Comparison of ENCODE assay signal across 12 cellular contexts in the genomic region with DNA sequence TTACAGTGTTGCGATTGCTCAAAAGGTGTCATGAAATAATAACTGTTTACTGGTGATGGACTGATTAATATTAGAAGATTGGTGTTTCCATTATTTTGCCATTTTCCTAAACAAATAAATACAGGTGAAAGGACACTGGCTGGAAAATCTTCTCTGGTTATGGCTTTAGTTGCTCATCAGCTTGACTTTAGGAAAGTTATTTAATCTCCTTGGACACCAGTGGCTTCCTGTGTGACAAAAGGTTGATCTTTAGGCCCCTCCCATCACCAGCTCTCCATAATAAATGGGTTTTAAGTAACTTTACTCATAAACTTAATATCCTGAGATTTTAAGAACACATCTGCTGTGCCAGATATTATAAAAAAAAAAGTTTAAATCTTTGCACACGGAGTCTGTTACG. TPM values are rescaled to one million over a fixed set of nuclear protein-coding genes. Genes with fewer than 3 reads are reported as not detected.
A peak's percentile ranks its signal among the peaks of the same experiment; 100 is the strongest.
DNase-seq lines count a peak whose midpoint lies in the region; ATAC-seq and TF ChIP-seq lines count a peak whose summit lies in the region.
"Had no signal": no experiment of that assay in that cellular context is flagged by ENCODE, and none has a peak within 500 bp of the region (broad histone marks: within the 10 kb centered on the region; RNA-seq: fewer than 3 reads in every experiment).

No MANE protein-coding gene starts in this region.

- no peaks in the 10 kb centered on the region for H3K27me3 Mint-ChIP-seq in Calu3 (ENCODE audit: unreplicated experiment)

- peaks cover 9% of the 10 kb centered on the region for H3K36me3 Mint-ChIP-seq in Calu3 (ENCODE audit: insufficient read depth, unreplicated experiment)

- H3K4me3 Mint-ChIP-seq in Calu3 (ENCODE audit: low read depth, unreplicated experiment) = peak overlapping the region; percentile 73
- H3K4me3 Mint-ChIP-seq: activated B cell treated with CpG ODN at 0.5 μM for 24 hours had no signal

- H3K27me3 ChIP-seq in WERI-Rb-1 (ENCODE audit: insufficient read depth, low read depth, severe bottlenecking) (no peaks in the 10 kb centered on the region), iPS-18a (ENCODE audit: control insufficient read depth, insufficient read depth, low read length) (peaks cover 15% of the 10 kb centered on the region), rectal smooth muscle tissue (ENCODE audit: control insufficient read depth, insufficient read depth, low read length) (no peaks in the 10 kb centered on the region)

- TF ChIP-seq CTCF in Calu3 (IDR thresholded peaks at IDR 0.05; ENCODE audit: unreplicated experiment) (no peak), WERI-Rb-1 (IDR thresholded peaks at IDR 0.05; ENCODE audit: low read depth, low read length) (no peak), mucosa of descending colon (IDR thresholded peaks at IDR 0.05) (no peak)

- H3K36me3 ChIP-seq in WERI-Rb-1 (no peaks in the 10 kb centered on the region), iPS-18a (ENCODE audit: control insufficient read depth, low read depth, low read length) (no peaks in the 10 kb centered on the region), rectal smooth muscle tissue (ENCODE audit: control insufficient read depth, insufficient read depth, low read length) (no peaks in the 10 kb centered on the region), mucosa of descending colon (ENCODE audit: low read depth) (no peaks in the 10 kb centered on the region)

- CTCF ChIA-PET in Calu3 (lab: Charles Lee) = interaction anchor here (2.4 kb wide), 1 partner anchor 9 kb away, joined by 6 read pairs; no protein-coding TSS in a partner anchor

- no peak overlapping the region for H3K27ac Mint-ChIP-seq in Calu3 (ENCODE audit: unreplicated experiment)
- H3K27ac Mint-ChIP-seq: activated B cell treated with CpG ODN at 0.5 μM for 24 hours had no signal

- H3K27ac ChIP-seq in WERI-Rb-1 (no peak overlapping the region), iPS-18a (ENCODE audit: low read length) (no peak overlapping the region), rectal smooth muscle tissue (ENCODE audit: low read depth, low read length) (peak overlapping the region; percentile 63)

- ATAC-seq in mucosa of descending colon (no peak), HG03135 (IDR thresholded peaks at IDR 0.05; ENCODE audit: unreplicated experiment) (no peak)

- no peak overlapping the region for H3K9ac ChIP-seq in iPS-18a (ENCODE audit: low read length)
- H3K9ac ChIP-seq in rectal smooth muscle tissue (ENCODE audit: low read length) = no peak overlapping the region

- no peak for DNase-seq in Calu3
- no peak for DNase-seq in WERI-Rb-1
- DNase-seq in mucosa of descending colon = no peak
- DNase-seq in NCI-H774 (lab: John Stamatoyannopoulos, UW) = no peak
- DNase-seq in activated CD4-positive, alpha-beta T cell treated with anti-CD3 and anti-CD28 coated beads for 1 hour = no peak
- DNase-seq: activated B cell treated with CpG ODN at 0.5 μM for 24 hours, DMS79 had no signal

- H3K4me1 ChIP-seq in iPS-18a (ENCODE audit: control insufficient read depth, low read depth, low read length) (peaks cover 8% of the 10 kb centered on the region), rectal smooth muscle tissue (ENCODE audit: control insufficient read depth, insufficient read depth, low read length) (no peaks in the 10 kb centered on the region), mucosa of descending colon (ENCODE audit: low read depth) (peaks cover 2% of the 10 kb centered on the region)

- intact Hi-C loops in Calu3 (cut with micrococcal nuclease; ENCODE audit: unreplicated experiment) (no loop called here), mucosa of descending colon (cut with DNase I, micrococcal nuclease) (no loop called here)

- H3K9me3 Mint-ChIP-seq in Calu3 (ENCODE audit: low read depth, unreplicated experiment) = no peaks in the 10 kb centered on the region
- H3K9me3 Mint-ChIP-seq: activated B cell treated with CpG ODN at 0.5 μM for 24 hours had no signal

- BruUV-seq in Calu3 (replicated peaks; lab: Mats Ljungman, UMichigan) = no TSS peak

- H3K4me3 ChIP-seq in WERI-Rb-1 (ENCODE audit: low read depth, low read length) = peak overlapping the region; percentile 80; the same call in 1 of the 2 replicates
- H3K4me3 ChIP-seq in iPS-18a (ENCODE audit: low read length) = peak overlapping the region; percentile 71
- peak overlapping the region; percentile 63 for H3K4me3 ChIP-seq in rectal smooth muscle tissue (ENCODE audit: low read length)
- H3K4me3 ChIP-seq in mucosa of descending colon = no peak overlapping the region

- H3K9me3 ChIP-seq in WERI-Rb-1 (ENCODE audit: severe bottlenecking) (no peaks in the 10 kb centered on the region), iPS-18a (ENCODE audit: control insufficient read depth, low read depth, low read length) (no peaks in the 10 kb centered on the region), mucosa of descending colon (no peaks in the 10 kb centered on the region)

- peaks cover 7% of the 10 kb centered on the region for H3K4me1 Mint-ChIP-seq in Calu3 (ENCODE audit: low read depth, unreplicated experiment)
- H3K4me1 Mint-ChIP-seq: activated B cell treated with CpG ODN at 0.5 μM for 24 hours had no signal

RNA-seq across cellular contexts. Expression of gene CABCOCO1, which starts 0.7 kb away (rescaled TPM):
- not detected in 2 replicates for total RNA-seq in Calu3 (2022)
- 1 to 10 TPM in 1 of 3 donors, under 1 TPM in 1, not detected in 1; 0.22 to 3.4 TPM for total RNA-seq in mucosa of descending colon
- total RNA-seq: activated B cell treated with CpG ODN at 0.5 μM for 24 hours, H7, OCI-LY7 had no signal
